Comparison of ENCODE assay signal across 29 cellular contexts in the genomic region with DNA sequence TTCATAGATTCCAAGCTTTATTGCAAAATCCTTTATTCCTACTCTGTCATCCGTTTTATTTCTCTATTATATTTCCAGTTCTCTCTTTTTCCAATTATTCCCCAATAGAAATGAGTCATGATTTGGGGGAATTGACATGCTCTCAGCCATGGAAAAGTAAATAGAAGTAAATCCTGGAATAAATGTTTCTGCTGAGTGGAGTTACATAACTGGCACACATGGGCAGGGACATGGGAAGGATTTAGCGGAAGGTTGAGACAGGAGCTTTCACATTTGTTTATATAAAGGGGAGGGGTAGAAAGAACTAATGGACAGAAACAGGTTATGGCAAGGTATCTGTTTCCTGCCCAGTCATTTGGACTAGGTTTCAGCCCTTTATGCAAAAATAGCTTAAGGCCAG.
DNase-seq lines count a peak whose midpoint lies in the region; ATAC-seq, FAIRE-seq and TF ChIP-seq lines count a peak whose summit lies in the region.
"Had no signal": no experiment of that assay in that cellular context is flagged by ENCODE, and none has a peak within 500 bp of the region (broad histone marks: within the 10 kb centered on the region; RNA-seq: fewer than 3 reads in every experiment).

No MANE protein-coding gene starts in this region.

- H3K36me3 ChIP-seq in neural progenitor cell: no peaks in the 10 kb centered on the region
- H3K36me3 ChIP-seq: esophagus muscularis mucosa, neutrophil had no signal

- H3K27ac ChIP-seq in RWPE1: no peak overlapping the region
- H3K27ac ChIP-seq in neural progenitor cell: no peak overlapping the region
- H3K27ac ChIP-seq: esophagus muscularis mucosa, KMS-11, neutrophil, testis had no signal

- H2AFZ ChIP-seq in neural progenitor cell (replicated peaks): peak overlapping the region; percentile 26

- no peaks in the 10 kb centered on the region for H3K4me1 ChIP-seq in neural progenitor cell
- H3K4me1 ChIP-seq: esophagus muscularis mucosa, testis had no signal

- H3K27me3 Mint-ChIP-seq in neural progenitor cell (ENCODE audit: insufficient read depth, low read depth): no peaks in the 10 kb centered on the region
- no peaks in the 10 kb centered on the region for H3K27me3 Mint-ChIP-seq in naive thymus-derived CD8-positive, alpha-beta T cell
- H3K27me3 Mint-ChIP-seq: activated B cell treated with CpG ODN at 0.5 μM for 24 hours; activated naive CD8-positive, alpha-beta T cell treated with anti-CD3 and anti-CD28 coated beads for 36 hours; stimulated activated naive B cell treated with anti-CD40 and anti-IgM and Interleukin-4, amounts not matched to agents 10 μg/mL and 1 μg/mL and 100 μg/mL, for 72 hours had no signal

- no peaks in the 10 kb centered on the region for H3K79me2 ChIP-seq in neural progenitor cell (ENCODE audit: low read depth)

- no peaks in the 10 kb centered on the region for H3K9me3 ChIP-seq in neural progenitor cell (ENCODE audit: low read depth)
- H3K9me3 ChIP-seq: esophagus muscularis mucosa, neutrophil, testis had no signal

- no peaks in the 10 kb centered on the region for H3K36me3 Mint-ChIP-seq in neural progenitor cell
- no peaks in the 10 kb centered on the region for H3K36me3 Mint-ChIP-seq in naive thymus-derived CD8-positive, alpha-beta T cell
- H3K36me3 Mint-ChIP-seq: activated naive CD8-positive, alpha-beta T cell treated with anti-CD3 and anti-CD28 coated beads for 36 hours; CD8-positive, alpha-beta T cell; stimulated activated naive B cell treated with anti-CD40 and anti-IgM and Interleukin-4, amounts not matched to agents 10 μg/mL and 1 μg/mL and 100 μg/mL, for 72 hours had no signal

- no peak overlapping the region for H3K4me2 ChIP-seq in neural progenitor cell
- H3K4me2 ChIP-seq: KMS-11 had no signal

- no peaks in the 10 kb centered on the region for H3F3A ChIP-seq in neural progenitor cell (ENCODE audit: low read depth)

- CTCF ChIA-PET in RWPE1 (lab: Yijun Ruan, JAX): interaction anchor here (0.6 kb wide), 1 partner anchor 24 kb away, joined by 3 read pairs; no protein-coding TSS in a partner anchor

- DNase-seq in HPDE6-E6E7 (ENCODE audit: extremely low spot score) (peak; percentile 11), NCI-H146 treated with DMSO at 0.1 percent for 48 hours (lab: John Stamatoyannopoulos, UW; ENCODE audit: unreplicated experiment) (peak; percentile 79), RWPE1 (ENCODE audit: low spot score) (peak; percentile 30), neural progenitor cell (ENCODE audit: low spot score) (no peak), HTR-8/SVneo (ENCODE audit: insufficient read length, low spot score) (no peak)
- DNase-seq in naive thymus-derived CD8-positive, alpha-beta T cell: no peak
- DNase-seq: activated B cell treated with CpG ODN at 0.5 μM for 24 hours; activated CD4-positive, alpha-beta T cell treated with anti-CD3 and anti-CD28 coated beads, Interleukin-2, amount 50 U/mL, for 4 hours; activated CD8-positive, alpha-beta memory T cell treated with anti-CD3 and anti-CD28 coated beads, Interleukin-2, amount 50 U/mL, for 4 hours; activated naive CD8-positive, alpha-beta T cell treated with anti-CD3 and anti-CD28 coated beads for 36 hours; CD8-positive, alpha-beta T cell; DND-41; hippocampal formation; islet precursor cell; MV-4-11; Right ventricle myocardium superior; small intestine; stimulated activated CD4-positive, alpha-beta T cell treated with anti-CD3 and anti-CD28 coated beads, Interleukin-2, amount 100 ng/mL, for 24 hours; stimulated activated naive B cell treated with anti-CD40 and anti-IgM and Interleukin-4, amounts not matched to agents 10 μg/mL and 1 μg/mL and 100 μg/mL, for 72 hours; T1000; testis had no signal

- H3K4me1 Mint-ChIP-seq in neural progenitor cell: no peaks in the 10 kb centered on the region
- no peaks in the 10 kb centered on the region for H3K4me1 Mint-ChIP-seq in naive thymus-derived CD8-positive, alpha-beta T cell
- H3K4me1 Mint-ChIP-seq: activated B cell treated with CpG ODN at 0.5 μM for 24 hours; activated naive CD8-positive, alpha-beta T cell treated with anti-CD3 and anti-CD28 coated beads for 36 hours; stimulated activated naive B cell treated with anti-CD40 and anti-IgM and Interleukin-4, amounts not matched to agents 10 μg/mL and 1 μg/mL and 100 μg/mL, for 72 hours had no signal

- H3K9ac ChIP-seq in neural progenitor cell: no peak overlapping the region
- H3K9ac ChIP-seq: KMS-11 had no signal

- ATAC-seq in naive thymus-derived CD8-positive, alpha-beta T cell: no peak
- ATAC-seq in GM18517 (IDR thresholded peaks at IDR 0.05; ENCODE audit: unreplicated experiment): no peak
- ATAC-seq: CD8-positive, alpha-beta T cell; HCT116; stimulated activated naive B cell treated with anti-CD40 and anti-IgM and Interleukin-4, amounts not matched to agents 10 μg/mL and 1 μg/mL and 100 μg/mL, for 72 hours had no signal

- H3K4me3 Mint-ChIP-seq in neural progenitor cell: no peak overlapping the region
- no peak overlapping the region for H3K4me3 Mint-ChIP-seq in naive thymus-derived CD8-positive, alpha-beta T cell
- H3K4me3 Mint-ChIP-seq: activated B cell treated with CpG ODN at 0.5 μM for 24 hours; activated naive CD8-positive, alpha-beta T cell treated with anti-CD3 and anti-CD28 coated beads for 36 hours; CD8-positive, alpha-beta T cell; stimulated activated naive B cell treated with anti-CD40 and anti-IgM and Interleukin-4, amounts not matched to agents 10 μg/mL and 1 μg/mL and 100 μg/mL, for 72 hours had no signal

- no peak for TF ChIP-seq CTCF in RWPE1 (conservative IDR thresholded peaks at IDR 0.05; ENCODE audit: low read depth)
- no peak for TF ChIP-seq CTCF in neural progenitor cell (IDR thresholded peaks at IDR 0.05)

- H4K20me1 ChIP-seq in neural progenitor cell (ENCODE audit: low read depth): no peaks in the 10 kb centered on the region

- no peak overlapping the region for H3K4me3 ChIP-seq in neural progenitor cell
- H3K4me3 ChIP-seq: esophagus muscularis mucosa, testis had no signal

- no peaks in the 10 kb centered on the region for H3K27me3 ChIP-seq in neural progenitor cell
- H3K27me3 ChIP-seq: esophagus muscularis mucosa, neutrophil, testis had no signal

- H3K27ac Mint-ChIP-seq in neural progenitor cell: no peak overlapping the region
- H3K27ac Mint-ChIP-seq in naive thymus-derived CD8-positive, alpha-beta T cell: no peak overlapping the region
- H3K27ac Mint-ChIP-seq: activated B cell treated with CpG ODN at 0.5 μM for 24 hours; activated naive CD8-positive, alpha-beta T cell treated with anti-CD3 and anti-CD28 coated beads for 36 hours; CD8-positive, alpha-beta T cell; stimulated activated naive B cell treated with anti-CD40 and anti-IgM and Interleukin-4, amounts not matched to agents 10 μg/mL and 1 μg/mL and 100 μg/mL, for 72 hours had no signal

- POLR2A ChIA-PET in RWPE1 (lab: Yijun Ruan, JAX; ENCODE audit: low non-redundant PET): interaction anchor here (0.6 kb wide), 1 partner anchor 56 kb away, joined by 8 read pairs; no protein-coding TSS in a partner anchor
- POLR2A ChIA-PET in naive thymus-derived CD8-positive, alpha-beta T cell (lab: Charles Lee): no interaction called here

- no peaks in the 10 kb centered on the region for H3K9me3 Mint-ChIP-seq in neural progenitor cell
- peaks cover 0 to 20% (median 5%) of the 10 kb centered on the region in 9 donors for H3K9me3 Mint-ChIP-seq in naive thymus-derived CD8-positive, alpha-beta T cell
- H3K9me3 Mint-ChIP-seq: CD8-positive, alpha-beta T cell had no signal

- no peak for FAIRE-seq in HTR-8/SVneo (lab: Jason Lieb, UNC)
- FAIRE-seq: astrocyte, frontal cortex, GM12891, small intestine had no signal

Comparison
In these comparisons a context has a peak if more than half of its experiments do, and no peak if none do; other contexts are left out.
1. DNase-seq: peak in HPDE6-E6E7 (single experiment), NCI-H146 treated with DMSO at 0.1 percent for 48 hours (single experiment) and RWPE1 (single experiment); none in neural progenitor cell (single experiment), naive thymus-derived CD8-positive, alpha-beta T cell (0 of 10) and HTR-8/SVneo (single experiment).